Comparison of ENCODE assay signal across 2 cellular contexts in genomic region chr5:150441813-150442698, GRCh38.
TF ChIP-seq lines count a peak whose summit lies in the region.

No MANE protein-coding gene starts in this region.

TF ChIP-seq in HCT116, 20 proteins besides CTCF, POLR2A, EP300 and RAD21:
- TF ChIP-seq CEBPB (IDR thresholded peaks at IDR 0.05; ENCODE audit: low read depth) (no peak), FOSL1 (IDR thresholded peaks at IDR 0.05; ENCODE audit: low read depth) (no peak), POLR2AphosphoS5 (IDR thresholded peaks at IDR 0.05; ENCODE audit: low read depth, low read length) (peak; percentile 44)

TF ChIP-seq in K562, 482 proteins besides CTCF, POLR2A, EP300 and RAD21:
- TF ChIP-seq CHCHD3 (CRISPR knock-in tag; IDR thresholded peaks at IDR 0.05) (no peak), SAFB2 (IDR thresholded peaks at IDR 0.05; ENCODE audit: borderline replicate concordance, low read depth, low read length, severe bottlenecking) (no peak), POLR2G (IDR thresholded peaks at IDR 0.05; ENCODE audit: low read depth, low read length) (peak; percentile 57), NCOA1 (IDR thresholded peaks at IDR 0.05; ENCODE audit: low read depth) (no peak), ZNF668 (CRISPR knock-in tag; IDR thresholded peaks at IDR 0.05) (no peak), NFE2L1 (tag; IDR thresholded peaks at IDR 0.05; ENCODE audit: borderline replicate concordance, low read depth) (no peak), RBFOX2 (IDR thresholded peaks at IDR 0.05; ENCODE audit: low read depth, low read length) (peak; percentile 21; the same call in 1 of the 2 replicates), HOMEZ (CRISPR knock-in tag; IDR thresholded peaks at IDR 0.05) (no peak), ZNF696 (CRISPR knock-in tag; conservative IDR thresholded peaks at IDR 0.05) (no peak), NFXL1 (CRISPR knock-in tag; IDR thresholded peaks at IDR 0.05) (no peak), STAT5B (CRISPR knock-in tag; IDR thresholded peaks at IDR 0.05) (no peak), BDP1 (IDR thresholded peaks at IDR 0.05; ENCODE audit: insufficient read depth, insufficient read length) (no peak), MCM3 (IDR thresholded peaks at IDR 0.05) (no peak), HNRNPUL1 (IDR thresholded peaks at IDR 0.05; ENCODE audit: low read length) (0 out of 2 replicates have a peak, but pooled peaks have one; percentile 44)
